ENCODE assay signal across 7 cellular contexts in genomic region chr6:86978251-86978650, GRCh38. TPM values are rescaled to one million over a fixed set of nuclear protein-coding genes. Genes with fewer than 3 reads are reported as not detected.
"Had no signal": no experiment of that assay in that cellular context is flagged by ENCODE, and none has a peak within 500 bp of the region (broad histone marks: within the 10 kb centered on the region; RNA-seq: fewer than 3 reads in every experiment).

No MANE protein-coding gene starts in this region.

- H3K27ac ChIP-seq: HL-60 had no signal

- H3K4me3 ChIP-seq: K562 had no signal

- DNase-seq: IMR-90, KBM-7, KG1 had no signal

RNA-seq across cellular contexts. Expression of gene HTR1E, which starts 40.9 kb away (rescaled TPM):
- polyA plus RNA-seq: HepG2, IgD-negative memory B cell, IMR-90, K562 had no signal
